14 cellular contexts compared by ENCODE assay signal in genomic region chr1:201655243-201655642, GRCh38.
A peak's percentile ranks its signal among the peaks of the same experiment; 100 is the strongest.
DNase-seq lines count a peak whose midpoint lies in the region; ATAC-seq and TF ChIP-seq lines count a peak whose summit lies in the region.
"Had no signal": no experiment of that assay in that cellular context is flagged by ENCODE, and none has a peak within 500 bp of the region (broad histone marks: within the 10 kb centered on the region; RNA-seq: fewer than 3 reads in every experiment).

No MANE protein-coding gene starts in this region.

- peak; percentile 81 for ATAC-seq in sciatic nerve
- ATAC-seq: activated naive CD8-positive, alpha-beta T cell treated with anti-CD3 and anti-CD28 coated beads, Interleukin-2, amount 50 U/mL, for 24 hours; PC-3 had no signal

- no peak for TF ChIP-seq POLR2A in vagina (IDR thresholded peaks at IDR 0.05)

- peaks cover 4% of the 10 kb centered on the region for H3K79me2 ChIP-seq in mammary epithelial cell (ENCODE audit: insufficient read depth, low read length)

- peak overlapping the region; percentile 22 for H3K4me3 ChIP-seq in fibroblast of the aortic adventitia (ENCODE audit: low read depth, low read length)
- no peak overlapping the region for H3K4me3 ChIP-seq in vagina
- no peak overlapping the region for H3K4me3 ChIP-seq in effector memory CD4-positive, alpha-beta T cell (ENCODE audit: insufficient read depth, low read depth, low read length, poor library complexity, severe bottlenecking)
- H3K4me3 ChIP-seq in mammary epithelial cell (replicated peaks in 1 of 3; ENCODE audit: insufficient read depth in 1 of 3, low read depth in 2 of 3, low read length in 3 of 3) = no peak overlapping the region

- CTCF ChIA-PET in mammary epithelial cell (lab: Charles Lee; ENCODE audit: low non-redundant PET) = no interaction called here

- dilution Hi-C loops in mammary epithelial cell (cut with HindIII; ENCODE audit: low sequenced_read_pairs) = no loop called here

- H3K27me3 ChIP-seq in vagina = no peaks in the 10 kb centered on the region
- H3K27me3 ChIP-seq in effector memory CD4-positive, alpha-beta T cell (replicated peaks; ENCODE audit: control insufficient read depth, insufficient read depth, low read length, poor library complexity, severe bottlenecking) = no peaks in the 10 kb centered on the region
- H3K27me3 ChIP-seq in mammary epithelial cell (ENCODE audit: insufficient read depth, low read length) = no peaks in the 10 kb centered on the region

- no peaks in the 10 kb centered on the region for H3K9me3 ChIP-seq in vagina
- no peaks in the 10 kb centered on the region for H3K9me3 ChIP-seq in effector memory CD4-positive, alpha-beta T cell (ENCODE audit: control insufficient read depth, low read length)
- no peaks in the 10 kb centered on the region for H3K9me3 ChIP-seq in mammary epithelial cell (replicated peaks; ENCODE audit: insufficient read depth, low read length)
- H3K9me3 ChIP-seq: Caco-2 had no signal

- H3K36me3 ChIP-seq in vagina (no peaks in the 10 kb centered on the region), mammary epithelial cell (ENCODE audit: insufficient read depth, low read length) (no peaks in the 10 kb centered on the region)
- no peaks in the 10 kb centered on the region for H3K36me3 ChIP-seq in effector memory CD4-positive, alpha-beta T cell (ENCODE audit: control insufficient read depth, insufficient read depth, low read length)

- no peak overlapping the region for H3K9ac ChIP-seq in mammary epithelial cell (ENCODE audit: insufficient read depth, low read length)

- TF ChIP-seq CTCF in fibroblast of the aortic adventitia (IDR thresholded peaks at IDR 0.05; ENCODE audit: insufficient read depth, low read length) (peak; percentile 55), vagina (IDR thresholded peaks at IDR 0.05) (peak in 1 of 3 experiments; percentile 2), mammary epithelial cell (conservative IDR thresholded peaks at IDR 0.05 in 1 of 2, IDR thresholded peaks at IDR 0.05 in 1 of 2; ENCODE audit: extremely low read depth in 1 of 2, insufficient read depth in 1 of 2, low read depth in 1 of 2, low read length in 2 of 2) (no peak)

- DNase-seq in ELF-1 (ENCODE audit: low read depth, low spot score) (peak; percentile 46), UCSD-AML1 (lab: John Stamatoyannopoulos, UW; ENCODE audit: unreplicated experiment) (peak; percentile 52), fibroblast of the aortic adventitia (ENCODE audit: low read depth) (peak; percentile 94), sciatic nerve (ENCODE audit: low spot score) (peak; percentile 71), DMS53 (lab: John Stamatoyannopoulos, UW) (no peak), vagina (ENCODE audit: extremely low spot score in 2 of 2) (no peak), mammary epithelial cell (no peak)
- no peak for DNase-seq in effector memory CD4-positive, alpha-beta T cell
- DNase-seq: activated naive CD8-positive, alpha-beta T cell treated with anti-CD3 and anti-CD28 coated beads, Interleukin-2, amount 50 U/mL, for 24 hours; Caco-2; kidney; NCI-H2227 treated with DMSO at 0.1 percent for 48 hours; PC-3; stimulated activated CD4-positive, alpha-beta T cell treated with anti-CD3 and anti-CD28 coated beads, Interleukin-12 subunit alpha, Interleukin-12 subunit beta, amount 100 ng/mL, for 4 hours had no signal

- 100% methylated on average over 3 of the region's 6 CpGs for WGBS in mammary epithelial cell (ENCODE audit: low coverage, missing lambda C conversion rate)

- no TSS peak for BruUV-seq in mammary epithelial cell (replicated peaks; lab: Mats Ljungman, UMichigan)

- H3K27ac ChIP-seq in vagina = no peak overlapping the region
- no peak overlapping the region for H3K27ac ChIP-seq in effector memory CD4-positive, alpha-beta T cell (ENCODE audit: insufficient read depth, low read length, poor library complexity, severe bottlenecking)
- H3K27ac ChIP-seq in mammary epithelial cell (ENCODE audit: insufficient read depth, low read depth, low read length) = no peak overlapping the region

- no peak overlapping the region for H2AFZ ChIP-seq in mammary epithelial cell (ENCODE audit: low read depth, low read length)

- H3K4me1 ChIP-seq in vagina (peaks cover 49% of the 10 kb centered on the region), mammary epithelial cell (ENCODE audit: insufficient read depth, low read length) (peaks cover 7% of the 10 kb centered on the region)
- H3K4me1 ChIP-seq in effector memory CD4-positive, alpha-beta T cell (ENCODE audit: control insufficient read depth, insufficient read depth, low read length, poor library complexity, severe bottlenecking) = no peaks in the 10 kb centered on the region
- H3K4me1 ChIP-seq: Caco-2 had no signal

- in situ Hi-C loops in mammary epithelial cell (cut with MboI; ENCODE audit: low sequenced_read_pairs in 2 of 2) = no loop called here

- H3K4me2 ChIP-seq in mammary epithelial cell (ENCODE audit: insufficient read depth, low read depth, low read length) = no peak overlapping the region

- intact Hi-C loops in sciatic nerve (cut with DNase I) (no loop called here), vagina (cut with DNase I) (no loop called here), mammary epithelial cell (cut with micrococcal nuclease) (no loop called here)

- H4K20me1 ChIP-seq in mammary epithelial cell (ENCODE audit: insufficient read depth, low read length) = no peaks in the 10 kb centered on the region

Comparison
In these comparisons a context has a peak if more than half of its experiments do, and no peak if none do; other contexts are left out.
1. DNase-seq: peak in ELF-1 (single experiment), UCSD-AML1 (single experiment), fibroblast of the aortic adventitia (single experiment) and sciatic nerve (single experiment); none in DMS53 (single experiment), vagina (0 of 2), effector memory CD4-positive, alpha-beta T cell (0 of 3) and mammary epithelial cell (single experiment).